Comparison of ENCODE assay signal across 1 cellular context in genomic region chr19:16514383-16515019, GRCh38.
TF ChIP-seq lines count a peak whose summit lies in the region.

No MANE protein-coding gene starts in this region.

TF ChIP-seq in GM23338, 12 proteins besides CTCF, POLR2A, EP300 and RAD21 (continued from another document):
- no peak for TF ChIP-seq ZNF462 (CRISPR knock-in tag; IDR thresholded peaks at IDR 0.05)
- no peak for TF ChIP-seq STAT1 (IDR thresholded peaks at IDR 0.05; ENCODE audit: unreplicated experiment)
- no peak for TF ChIP-seq CREB1 (CRISPR knock-in tag; IDR thresholded peaks at IDR 0.05; ENCODE audit: low read depth)
- no peak for TF ChIP-seq ZNF114 (CRISPR knock-in tag; IDR thresholded peaks at IDR 0.05)
- no peak for TF ChIP-seq ZNF331 (CRISPR knock-in tag; IDR thresholded peaks at IDR 0.05; ENCODE audit: low read depth)
- no peak for TF ChIP-seq JUNB (IDR thresholded peaks at IDR 0.05; ENCODE audit: unreplicated experiment)
- no peak for TF ChIP-seq EZH2phosphoT487 (IDR thresholded peaks at IDR 0.05; ENCODE audit: unreplicated experiment)
TF ChIP-seq in GM23338: peak in this region for 0.
